In the genomic region with DNA sequence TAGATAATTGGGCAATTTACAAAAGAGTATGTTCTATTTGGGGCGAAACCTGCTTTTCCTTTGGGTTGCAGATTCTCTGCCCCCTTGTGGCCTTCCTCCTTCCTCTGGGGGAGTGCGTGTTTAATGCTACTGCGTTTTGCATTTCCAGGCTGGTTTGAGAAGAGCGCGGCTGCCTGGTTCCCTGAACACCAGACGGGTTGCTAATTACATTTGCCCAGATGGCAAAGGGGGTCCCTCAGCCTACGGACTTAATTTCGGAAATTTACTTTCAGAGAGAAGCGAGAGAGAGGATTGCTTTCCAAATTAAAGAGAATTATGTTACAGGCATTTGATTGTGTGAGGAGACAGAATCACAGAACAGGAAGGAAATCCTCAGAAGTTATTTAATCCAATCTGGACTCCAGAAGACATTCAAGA, we compare ENCODE assay signal across 8 cellular contexts.
DNase-seq lines count a peak whose midpoint lies in the region; ATAC-seq and TF ChIP-seq lines count a peak whose summit lies in the region.

No MANE protein-coding gene starts in this region.

- no peaks in the 10 kb centered on the region for H3K4me1 ChIP-seq in iPS DF 6.9 (ENCODE audit: control insufficient read depth, insufficient read depth, low read length)

- WGBS in iPS DF 6.9 (ENCODE audit: insufficient coverage, insufficient read length), result no CpG with 5 or more reads among the region's 9 CpGs

- no peaks in the 10 kb centered on the region for H3K27me3 ChIP-seq in iPS DF 6.9 (ENCODE audit: control insufficient read depth, insufficient read depth, low read length)

- TF ChIP-seq CTCF in 22Rv1 (IDR thresholded peaks at IDR 0.05), result peak; percentile 28

- peak; percentile 82 for DNase-seq in GM03348 (ENCODE audit: low spot score)
- DNase-seq in NCI-H82 (lab: John Stamatoyannopoulos, UW), result peak; percentile 97
- peak; percentile 73 for DNase-seq in astrocyte of the hippocampus (ENCODE audit: low read depth, low spot score)
- peak; percentile 60 for DNase-seq in iPS DF 6.9 (ENCODE audit: low read depth, low spot score)
- DNase-seq in smooth muscle cell of the brain vasculature (ENCODE audit: low read depth, low spot score), result peak; percentile 20
- DNase-seq in LoVo (ENCODE audit: low spot score), result no peak

- no peaks in the 10 kb centered on the region for H3K9me3 ChIP-seq in iPS DF 6.9 (ENCODE audit: control insufficient read depth, insufficient read depth, low read length)

- no peak overlapping the region for H3K27ac ChIP-seq in 22Rv1
- no peak overlapping the region for H3K27ac ChIP-seq in iPS DF 6.9 (ENCODE audit: low read length)

- no peak overlapping the region for H3K4me3 ChIP-seq in iPS DF 6.9 (ENCODE audit: low read length)

- H3K36me3 ChIP-seq in iPS DF 6.9 (ENCODE audit: control insufficient read depth, insufficient read depth, low read length), result no peaks in the 10 kb centered on the region

- ATAC-seq in HG02973 (IDR thresholded peaks at IDR 0.05; ENCODE audit: unreplicated experiment), result no peak
